ENCODE assay signal across 9 cellular contexts in genomic region chr13:75423946-75424345, GRCh38.
"Had no signal": no experiment of that assay in that cellular context is flagged by ENCODE, and none has a peak within 500 bp of the region (broad histone marks: within the 10 kb centered on the region; RNA-seq: fewer than 3 reads in every experiment).

No MANE protein-coding gene starts in this region.

- ATAC-seq: GM23338, K562 had no signal

- H3K4me3 Mint-ChIP-seq: GM23338, H9 had no signal

- H3K27ac Mint-ChIP-seq: GM23338, H9 had no signal

- H2AFZ ChIP-seq: GM23338 had no signal

- H3K4me2 ChIP-seq: GM23338 had no signal

- H3K9me3 Mint-ChIP-seq: GM23338, H9 had no signal

- FAIRE-seq: H1, HTR-8/SVneo, K562 had no signal

- H3K4me3 ChIP-seq: GM23338, K562 had no signal

- H3K27ac ChIP-seq: HL-60 had no signal

- DNase-seq: H9, HCEC 1CT, IMR-90, KG1 had no signal
